8 cellular contexts compared by ENCODE assay signal in genomic region chr11:93196816-93197382, GRCh38. TPM values are rescaled to one million over a fixed set of nuclear protein-coding genes. Genes with fewer than 3 reads are reported as not detected.
DNase-seq lines count a peak whose midpoint lies in the region; ATAC-seq, FAIRE-seq and TF ChIP-seq lines count a peak whose summit lies in the region.

No MANE protein-coding gene starts in this region.

- H3K4me3 ChIP-seq in keratinocyte (ENCODE audit: control insufficient read depth in 2 of 3, extremely low read depth in 1 of 3, insufficient read depth in 2 of 3, low read depth in 1 of 3, low read length in 3 of 3): peak overlapping the region; percentile 64 to 86 (median 79)
- peak overlapping the region; percentile 89 to 95 for H3K4me3 ChIP-seq in testis

- peak overlapping the region; percentile 91 for H3K27ac Mint-ChIP-seq in activated naive CD8-positive, alpha-beta T cell

- no peak for TF ChIP-seq POLR2A in testis (IDR thresholded peaks at IDR 0.05)

- H3K79me2 ChIP-seq in keratinocyte (ENCODE audit: control insufficient read depth, insufficient read depth, low read length): peaks cover 13% of the 10 kb centered on the region

- 4 to 6% methylated on average over 13 of the region's 13 CpGs for WGBS in testis, 2 donors

- H3K36me3 Mint-ChIP-seq in activated naive CD8-positive, alpha-beta T cell: no peaks in the 10 kb centered on the region

- H3K9me3 ChIP-seq in keratinocyte (ENCODE audit: control insufficient read depth, low read depth, low read length) (no peaks in the 10 kb centered on the region), testis (no peaks in the 10 kb centered on the region)

- DNase-seq in DMS79 treated with DMSO at 0.1 percent for 48 hours (lab: John Stamatoyannopoulos, UW) (peak; percentile 86), keratinocyte (ENCODE audit: low read depth, low spot score) (no peak), testis (no peak), left lobe of liver (ENCODE audit: low spot score) (no peak), dedifferentiated amniotic fluid mesenchymal stem cell (ENCODE audit: extremely low spot score) (no peak)

- H3K9me3 Mint-ChIP-seq in activated naive CD8-positive, alpha-beta T cell (ENCODE audit: low read depth): no peaks in the 10 kb centered on the region

- peak overlapping the region; percentile 86 for H3K27ac ChIP-seq in keratinocyte (ENCODE audit: control insufficient read depth, insufficient read depth, low read length)
- peak overlapping the region; percentile 98 to 99 for H3K27ac ChIP-seq in testis

- peak overlapping the region; percentile 96 for H3K9ac ChIP-seq in keratinocyte (ENCODE audit: control insufficient read depth, extremely low read depth, insufficient read depth, low read length)

- intact Hi-C loops in testis (cut with DNase I; ENCODE audit: low total_unique reads): no loop called here

- H3K4me1 Mint-ChIP-seq in activated naive CD8-positive, alpha-beta T cell (ENCODE audit: low read depth): peaks cover 26% of the 10 kb centered on the region

- H3K27me3 ChIP-seq in keratinocyte (ENCODE audit: control insufficient read depth, extremely low read depth, insufficient read depth, low read length) (no peaks in the 10 kb centered on the region), testis (no peaks in the 10 kb centered on the region)

- H4K20me1 ChIP-seq in keratinocyte (ENCODE audit: control insufficient read depth, extremely low read depth, insufficient read depth, low read length): no peaks in the 10 kb centered on the region

- H3K4me2 ChIP-seq in keratinocyte (ENCODE audit: control insufficient read depth, extremely low read depth, insufficient read depth, low read depth, low read length): peak overlapping the region; percentile 96

- peaks cover 4% of the 10 kb centered on the region for H3K4me1 ChIP-seq in keratinocyte (ENCODE audit: control insufficient read depth, extremely low read depth, insufficient read depth, low read length)
- H3K4me1 ChIP-seq in testis: no peaks in the 10 kb centered on the region

- H3K36me3 ChIP-seq in keratinocyte (ENCODE audit: control insufficient read depth in 2 of 2, extremely low read depth in 1 of 2, insufficient read depth in 2 of 2, low read length in 2 of 2): no peaks in the 10 kb centered on the region
- no peaks in the 10 kb centered on the region for H3K36me3 ChIP-seq in testis (ENCODE audit: low read depth, missing control alignments)

- peak; percentile 18 for ATAC-seq in GM19351 (IDR thresholded peaks at IDR 0.05; ENCODE audit: unreplicated experiment)
- ATAC-seq in HG03378 (IDR thresholded peaks at IDR 0.05; ENCODE audit: unreplicated experiment): peak; percentile 34
- no peak for ATAC-seq in left lobe of liver

- FAIRE-seq in keratinocyte (lab: Jason Lieb, UNC): no peak

- peak overlapping the region; percentile 96 for H3K4me3 Mint-ChIP-seq in activated naive CD8-positive, alpha-beta T cell

- dilution Hi-C loops in keratinocyte (cut with MboI; ENCODE audit: extremely low pct_ligation_motif_present, low sequenced_read_pairs): no loop called here

- H2AFZ ChIP-seq in keratinocyte (ENCODE audit: control insufficient read depth, low read length): peak overlapping the region; percentile 98

- peaks cover 2% of the 10 kb centered on the region for H3K9me1 ChIP-seq in keratinocyte (ENCODE audit: control insufficient read depth, extremely low read depth, insufficient read depth, low read length)

- peaks cover 1% of the 10 kb centered on the region for H3K27me3 Mint-ChIP-seq in activated naive CD8-positive, alpha-beta T cell

- peak in 2 of 3 experiments; percentile 24 to 44 for TF ChIP-seq CTCF in keratinocyte (optimal IDR thresholded peaks at IDR 0.05 in 1 of 3, IDR thresholded peaks at IDR 0.05 in 1 of 3, conservative IDR thresholded peaks at IDR 0.05 in 1 of 3; ENCODE audit: extremely low read depth in 1 of 3, insufficient read depth in 2 of 3, low read length in 3 of 3)
- TF ChIP-seq CTCF in testis (IDR thresholded peaks at IDR 0.05): peak; percentile 30 to 49 (median 32)

RNA-seq across cellular contexts. Expression of gene SLC36A4, which starts 0.9 kb away (rescaled TPM):
- polyA plus RNA-seq in keratinocyte: 4.2 to 8.1 TPM (median 6.5 TPM) in 3 replicates
- 3.1 TPM for polyA plus RNA-seq in keratinocyte (2011; ENCODE audit: low read depth)
- polyA plus RNA-seq in keratinocyte (2011; cell fraction: cytosol; rRNA removed): 3.7 and 6.6 TPM in 2 replicates
- 2.9 and 5.3 TPM in 2 replicates for polyA plus RNA-seq in keratinocyte (2011; cell fraction: nucleus; rRNA removed)
- polyA plus RNA-seq in keratinocyte (2012; ENCODE audit: low replicate concordance): 5.6 and 7.5 TPM in 2 replicates
- polyA minus RNA-seq in keratinocyte: 5.6 to 13.6 TPM (median 6.0 TPM) in 3 replicates
- 8.6 TPM for polyA minus RNA-seq in keratinocyte (2011; cell fraction: cytosol; rRNA and poly(A)+ RNA removed)
- polyA minus RNA-seq in keratinocyte (2011; cell fraction: nucleus; rRNA and poly(A)+ RNA removed): 3.8 and 8.6 TPM in 2 replicates
- 10 to 100 TPM; 18.3 to 23.5 TPM for total RNA-seq in testis
- 9.3 TPM for polyA plus RNA-seq in testis (ENCODE audit: insufficient read depth, low read depth, low replicate concordance)
- total RNA-seq in left lobe of liver: 3.2 TPM
